ENCODE assay signal across 1 cellular context in genomic region chr21:14602418-14602987, GRCh38.
TF ChIP-seq lines count a peak whose summit lies in the region.

No MANE protein-coding gene starts in this region.

TF ChIP-seq in HepG2, 621 proteins besides CTCF, POLR2A, EP300 and RAD21 (continued from another document):
- TF ChIP-seq HNRNPK (IDR thresholded peaks at IDR 0.05; ENCODE audit: low read depth, low read length, poor library complexity, severe bottlenecking) (no peak), SP4 (CRISPR knock-in tag; IDR thresholded peaks at IDR 0.05) (no peak), ARID5B (CRISPR knock-in tag; IDR thresholded peaks at IDR 0.05) (no peak)
